9 cellular contexts compared by ENCODE assay signal in the genomic region with DNA sequence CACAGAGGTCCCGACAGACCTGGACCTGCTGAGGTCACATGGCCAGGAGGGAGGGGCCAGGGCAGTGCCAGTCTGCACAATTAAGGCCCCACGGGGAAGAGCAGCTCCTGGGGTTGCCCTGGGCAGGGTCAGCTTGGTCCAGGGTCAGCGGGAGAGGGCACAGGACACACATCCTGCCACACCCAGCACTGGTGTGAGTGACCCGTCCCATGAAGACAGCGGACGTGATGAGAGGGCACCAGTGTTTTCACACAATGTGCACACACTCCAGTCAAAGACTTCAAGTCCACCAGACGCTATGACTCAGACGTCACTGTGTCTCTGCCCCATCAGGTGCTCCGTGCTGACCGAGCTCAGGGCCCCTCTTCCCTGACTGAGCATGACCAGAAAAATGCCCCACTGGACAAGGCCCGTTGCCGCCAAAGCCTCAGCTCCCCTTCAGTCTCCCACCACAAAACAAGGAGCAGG. TPM values are rescaled to one million over a fixed set of nuclear protein-coding genes. Genes with fewer than 3 reads are reported as not detected.
DNase-seq lines count a peak whose midpoint lies in the region; ATAC-seq, FAIRE-seq and TF ChIP-seq lines count a peak whose summit lies in the region.
"Had no signal": no experiment of that assay in that cellular context is flagged by ENCODE, and none has a peak within 500 bp of the region (broad histone marks: within the 10 kb centered on the region; RNA-seq: fewer than 3 reads in every experiment).

No MANE protein-coding gene starts in this region.

- peak overlapping the region; percentile 55 for H3K4me2 ChIP-seq in HCT116 (ENCODE audit: low read length)

- POLR2A ChIA-PET in HCT116 (lab: Charles Lee) = no interaction called here
- POLR2A ChIA-PET in activated CD4-positive, alpha-beta memory T cell treated with anti-CD3 and anti-CD28 coated beads for 36 hours (lab: Charles Lee) = no interaction called here

- CTCF ChIA-PET in HCT116 (lab: Charles Lee) = no interaction called here
- CTCF ChIA-PET in activated CD4-positive, alpha-beta memory T cell treated with anti-CD3 and anti-CD28 coated beads for 36 hours (lab: Charles Lee) = interaction anchor here (0.7 kb wide), 1 partner anchor 222 kb away, joined by 3 read pairs; no protein-coding TSS in a partner anchor

- TF ChIP-seq CTCF in HCT116 (IDR thresholded peaks at IDR 0.05 in 2 of 3, conservative IDR thresholded peaks at IDR 0.05 in 1 of 3; ENCODE audit: borderline replicate concordance in 1 of 3, insufficient read depth in 1 of 3, low read depth in 2 of 3, low read length in 2 of 3) = no peak

- no peak overlapping the region for H2AFZ ChIP-seq in HCT116 (ENCODE audit: low read depth, low read length, poor library complexity, severe bottlenecking)

- 39 to 44% (median 43%) methylated on average over 12 of the region's 12 CpGs for WGBS in small intestine, 3 donors

- peaks cover 11% of the 10 kb centered on the region for H3K36me3 Mint-ChIP-seq in activated CD4-positive, alpha-beta memory T cell treated with anti-CD3 and anti-CD28 coated beads for 36 hours

- peak overlapping the region; percentile 99; the same call in 1 of the 2 replicates for H3K9ac ChIP-seq in HCT116 (ENCODE audit: low read length)

- BruUV-seq in HCT116 (replicated peaks; lab: Mats Ljungman, UMichigan) = no TSS peak

- H3K27ac ChIP-seq in HCT116 (ENCODE audit: low read depth, low read length) (peak overlapping the region; percentile 86), small intestine (ENCODE audit: low read depth in 1 of 2, low read length in 1 of 2) (peak overlapping the region; percentile 50 to 59)

- no peak for DNase-seq in HCT116 (ENCODE audit: low read depth, low spot score)
- DNase-seq in activated CD4-positive, alpha-beta memory T cell treated with anti-CD3 and anti-CD28 coated beads for 36 hours = no peak
- DNase-seq in hepatic stellate cell (ENCODE audit: low spot score) = peak; percentile 70
- peak; percentile 40 for DNase-seq in small intestine
- no peak for DNase-seq in dedifferentiated amniotic fluid mesenchymal stem cell (ENCODE audit: extremely low spot score)
- no peak for DNase-seq in HCEC 1CT

- H3K4me1 ChIP-seq in HCT116 (ENCODE audit: control insufficient read depth in 1 of 2, insufficient read depth in 2 of 2, low read length in 2 of 2) (peaks cover 33 to 42% of the 10 kb centered on the region in 2 experiments), small intestine (ENCODE audit: control insufficient read depth in 2 of 2, insufficient read depth in 1 of 2, low read depth in 1 of 2, low read length in 1 of 2) (peaks cover 6 to 9% of the 10 kb centered on the region in 2 donors)

- H4K20me1 ChIP-seq in HCT116 (ENCODE audit: insufficient read depth) = no peaks in the 10 kb centered on the region; the same call in 1 of the 2 replicates

- RAD21 ChIA-PET in HCT116 (lab: Charles Lee; ENCODE audit: low non-redundant PET in 1 of 2, low total read pairs in 2 of 2, uncharacterized antibody in 2 of 2, unreplicated experiment in 2 of 2) = no interaction called here

- no peaks in the 10 kb centered on the region for H3K9me2 ChIP-seq in HCT116 (ENCODE audit: insufficient read depth)

- peaks cover 81% of the 10 kb centered on the region for H3K79me2 ChIP-seq in HCT116 (ENCODE audit: insufficient read depth, low read length)

- intact Hi-C loops in HCT116 (cut with micrococcal nuclease) = no loop called here
- intact Hi-C loops in activated CD4-positive, alpha-beta memory T cell treated with anti-CD3 and anti-CD28 coated beads for 36 hours (cut with micrococcal nuclease) = no loop called here

- H3K27me3 ChIP-seq in HCT116 (ENCODE audit: insufficient read depth, low read length) (no peaks in the 10 kb centered on the region), small intestine (ENCODE audit: control insufficient read depth in 2 of 2, insufficient read depth in 2 of 2, low read length in 2 of 2) (no peaks in the 10 kb centered on the region)

- peaks cover 45% of the 10 kb centered on the region for H3K4me1 Mint-ChIP-seq in activated CD4-positive, alpha-beta memory T cell treated with anti-CD3 and anti-CD28 coated beads for 36 hours (ENCODE audit: low read depth)

- H3K36me3 ChIP-seq in HCT116 (ENCODE audit: control insufficient read depth in 1 of 2, insufficient read depth in 2 of 2, low read length in 2 of 2) (peaks cover 4 to 16% of the 10 kb centered on the region in 2 experiments; a peak in 2 of 4 replicates), small intestine (ENCODE audit: control insufficient read depth in 2 of 2, insufficient read depth in 2 of 2, low read length in 2 of 2) (peaks cover 2 to 17% of the 10 kb centered on the region in 2 donors)

- H3K4me3 ChIP-seq in HCT116 (replicated peaks in 1 of 2; ENCODE audit: low read depth in 1 of 2, low read length in 2 of 2) = no peak overlapping the region
- no peak overlapping the region for H3K4me3 ChIP-seq in small intestine (ENCODE audit: low read depth in 1 of 2, low read length in 2 of 2)

- no peak for TF ChIP-seq RAD21 in HCT116 (IDR thresholded peaks at IDR 0.05; ENCODE audit: low read depth)

- H3K27ac Mint-ChIP-seq in activated CD4-positive, alpha-beta memory T cell treated with anti-CD3 and anti-CD28 coated beads for 36 hours = peak overlapping the region; percentile 74

- no peak for TF ChIP-seq POLR2A in HCT116 (IDR thresholded peaks at IDR 0.05; ENCODE audit: borderline replicate concordance, extremely low read depth, insufficient read depth, insufficient read length)

- H3K9me3 ChIP-seq in HCT116 (ENCODE audit: control insufficient read depth in 1 of 2, insufficient read depth in 1 of 2, low read depth in 1 of 2, low read length in 2 of 2) (no peaks in the 10 kb centered on the region), small intestine (ENCODE audit: control insufficient read depth, low read depth) (no peaks in the 10 kb centered on the region)

- no peaks in the 10 kb centered on the region for H3K9me3 Mint-ChIP-seq in activated CD4-positive, alpha-beta memory T cell treated with anti-CD3 and anti-CD28 coated beads for 36 hours

- H3K4me3 Mint-ChIP-seq in activated CD4-positive, alpha-beta memory T cell treated with anti-CD3 and anti-CD28 coated beads for 36 hours = peak overlapping the region; percentile 8

- peaks cover 3% of the 10 kb centered on the region for H3K27me3 Mint-ChIP-seq in activated CD4-positive, alpha-beta memory T cell treated with anti-CD3 and anti-CD28 coated beads for 36 hours

- no peak for ATAC-seq in HCT116
- no peak for ATAC-seq in GM18867 (IDR thresholded peaks at IDR 0.05; ENCODE audit: unreplicated experiment)

- FAIRE-seq in small intestine (lab: Jason Lieb, UNC) = no peak
- FAIRE-seq: endometrium had no signal

TF ChIP-seq in HCT116, 20 proteins besides CTCF, POLR2A, EP300 and RAD21 (continues in another document):
- TF ChIP-seq TCF7L2 (IDR thresholded peaks at IDR 0.05; ENCODE audit: borderline replicate concordance, extremely low read depth, insufficient read depth, insufficient read length) (no peak), ELF1 (IDR thresholded peaks at IDR 0.05; ENCODE audit: borderline replicate concordance, low read depth) (no peak), CEBPB (IDR thresholded peaks at IDR 0.05; ENCODE audit: low read depth) (no peak), SP1 (IDR thresholded peaks at IDR 0.05; ENCODE audit: low read depth) (no peak), ZNF274 (IDR thresholded peaks at IDR 0.05; ENCODE audit: low read depth, low read length) (no peak), ZFX (IDR thresholded peaks at IDR 0.05) (no peak), EZH2phosphoT487 (IDR thresholded peaks at IDR 0.05; ENCODE audit: borderline replicate concordance) (no peak), POLR2AphosphoS5 (IDR thresholded peaks at IDR 0.05; ENCODE audit: low read depth, low read length) (no peak), CBX3 (IDR thresholded peaks at IDR 0.05; ENCODE audit: low read depth) (no peak)
- TF ChIP-seq, protein P1, sequence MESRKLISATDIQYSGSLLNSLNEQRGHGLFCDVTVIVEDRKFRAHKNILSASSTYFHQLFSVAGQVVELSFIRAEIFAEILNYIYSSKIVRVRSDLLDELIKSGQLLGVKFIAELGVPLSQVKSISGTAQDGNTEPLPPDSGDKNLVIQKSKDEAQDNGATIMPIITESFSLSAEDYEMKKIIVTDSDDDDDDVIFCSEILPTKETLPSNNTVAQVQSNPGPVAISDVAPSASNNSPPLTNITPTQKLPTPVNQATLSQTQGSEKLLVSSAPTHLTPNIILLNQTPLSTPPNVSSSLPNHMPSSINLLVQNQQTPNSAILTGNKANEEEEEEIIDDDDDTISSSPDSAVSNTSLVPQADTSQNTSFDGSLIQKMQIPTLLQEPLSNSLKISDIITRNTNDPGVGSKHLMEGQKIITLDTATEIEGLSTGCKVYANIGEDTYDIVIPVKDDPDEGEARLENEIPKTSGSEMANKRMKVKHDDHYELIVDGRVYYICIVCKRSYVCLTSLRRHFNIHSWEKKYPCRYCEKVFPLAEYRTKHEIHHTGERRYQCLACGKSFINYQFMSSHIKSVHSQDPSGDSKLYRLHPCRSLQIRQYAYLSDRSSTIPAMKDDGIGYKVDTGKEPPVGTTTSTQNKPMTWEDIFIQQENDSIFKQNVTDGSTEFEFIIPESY (IDR thresholded peaks at IDR 0.05; ENCODE audit: extremely low read depth, insufficient replicate concordance, low read length) = no peak

RNA-seq across cellular contexts. Expression of a gene that starts 4.2 kb away (rescaled TPM):
- 202 TPM for total RNA-seq in HCT116 (2021; ENCODE audit: unreplicated experiment)
- 168 and 187 TPM in 2 replicates for polyA plus RNA-seq in HCT116 (2012)
- total RNA-seq in activated CD4-positive, alpha-beta memory T cell treated with anti-CD3 and anti-CD28 coated beads for 36 hours = 100 to 1,000 TPM; 107 to 109 TPM
- polyA plus RNA-seq in small intestine = 100 to 1,000 TPM; 153 to 313 (median 219) TPM

RNA-seq across cellular contexts. Expression of a gene that starts 4.6 kb away (rescaled TPM):
- total RNA-seq in HCT116 (2021; ENCODE audit: unreplicated experiment) = not detected
- not detected in 2 replicates for polyA plus RNA-seq in HCT116 (2012)
- total RNA-seq in activated CD4-positive, alpha-beta memory T cell treated with anti-CD3 and anti-CD28 coated beads for 36 hours = not detected
- polyA plus RNA-seq in small intestine = not detected
- total RNA-seq: H4 had no signal

RNA-seq across cellular contexts. Expression of a gene that starts 9.7 kb away (rescaled TPM):
- total RNA-seq in HCT116 (2021; ENCODE audit: unreplicated experiment) = 212 TPM
- polyA plus RNA-seq in HCT116 (2012) = 140 and 171 TPM in 2 replicates
- 100 to 1,000 TPM; 123 to 130 TPM for total RNA-seq in activated CD4-positive, alpha-beta memory T cell treated with anti-CD3 and anti-CD28 coated beads for 36 hours
- 10 to 100 TPM; 14.5 to 34.4 (median 26.2) TPM for polyA plus RNA-seq in small intestine

RNA-seq across cellular contexts. Expression of a gene that starts 16.5 kb away (rescaled TPM):
- total RNA-seq in HCT116 (2021; ENCODE audit: unreplicated experiment) = 0.69 TPM
- 0.64 and 0.65 TPM in 2 replicates for polyA plus RNA-seq in HCT116 (2012)
- total RNA-seq in activated CD4-positive, alpha-beta memory T cell treated with anti-CD3 and anti-CD28 coated beads for 36 hours = not detected
- under 1 TPM in 1 of 3 donors, not detected in 2; 0.10 TPM for polyA plus RNA-seq in small intestine
- total RNA-seq: H4 had no signal

RNA-seq across cellular contexts. Expression of a gene that starts 23.2 kb away (rescaled TPM):
- total RNA-seq in HCT116 (2021; ENCODE audit: unreplicated experiment) = 91.4 TPM
- polyA plus RNA-seq in HCT116 (2012) = 59.2 and 65.7 TPM in 2 replicates
- total RNA-seq in activated CD4-positive, alpha-beta memory T cell treated with anti-CD3 and anti-CD28 coated beads for 36 hours = 10 to 100 TPM; 28.3 to 29.3 TPM
- polyA plus RNA-seq in small intestine = 10 to 100 TPM in 2 of 3 donors, 1 to 10 TPM in 1; 6.2 to 60.3 (median 34.2) TPM

Comparison
In these comparisons a context has a peak if more than half of its experiments do, and no peak if none do; other contexts are left out.
1. DNase-seq: peak in hepatic stellate cell (single experiment) and small intestine (single experiment); none in HCT116 (single experiment), activated CD4-positive, alpha-beta memory T cell treated with anti-CD3 and anti-CD28 coated beads for 36 hours (single experiment), dedifferentiated amniotic fluid mesenchymal stem cell (single experiment) and HCEC 1CT (single experiment).